32 cellular contexts compared by ENCODE assay signal in the genomic region with DNA sequence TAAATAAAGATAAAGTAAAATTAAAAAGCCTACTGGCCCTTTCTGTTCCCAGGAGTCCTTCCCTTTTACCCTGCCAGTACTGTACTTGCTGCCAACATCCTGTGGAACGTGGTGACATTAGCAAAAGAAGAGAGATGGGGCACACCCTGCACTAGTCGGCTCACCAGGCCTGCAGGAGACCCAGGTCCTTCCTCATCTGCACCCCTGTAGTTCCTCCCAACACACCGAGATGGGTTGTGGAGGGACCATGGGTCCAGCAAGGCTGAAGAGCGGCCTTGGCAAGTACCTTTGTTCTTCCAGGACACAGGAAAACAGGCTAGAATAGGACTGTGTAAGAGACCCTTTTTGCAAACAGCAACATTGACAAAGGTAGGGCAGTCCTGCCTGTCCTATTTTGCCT.
"Had no signal": no experiment of that assay in that cellular context is flagged by ENCODE, and none has a peak within 500 bp of the region (broad histone marks: within the 10 kb centered on the region; RNA-seq: fewer than 3 reads in every experiment).

No MANE protein-coding gene starts in this region.

- DNase-seq: activated CD4-positive, alpha-beta memory T cell treated with anti-CD3 and anti-CD28 coated beads, Interleukin-2, amount 10 ng/mL, durations not matched to agents 7 days and 5 days; activated CD4-positive, alpha-beta T cell treated with anti-CD3 and anti-CD28 coated beads for 1 hour; activated CD4-positive, alpha-beta T cell treated with anti-CD3 and anti-CD28 coated beads for 4 hours; activated CD4-positive, alpha-beta T cell treated with anti-CD3 and anti-CD28 coated beads, Interleukin-2, amount 10 ng/mL, durations not matched to agents 7 days and 5 days; activated CD4-positive, alpha-beta T cell treated with anti-CD3 and anti-CD28 coated beads, Interleukin-2, amount 50 U/mL, for 4 hours; activated CD8-positive, alpha-beta memory T cell treated with anti-CD3 and anti-CD28 coated beads, Interleukin-2, amount 50 U/mL, for 48 hours; activated effector memory CD4-positive, alpha-beta T cell treated with Interleukin-2 at 50 U/mL for 16 hours; activated gamma-delta T cell treated with Interleukin-2 at 50 U/mL for 16 hours; activated naive CD4-positive, alpha-beta T cell treated with anti-CD3 and anti-CD28 coated beads, Interleukin-2, amount 50 U/mL, for 16 hours; activated naive CD4-positive, alpha-beta T cell treated with Interleukin-2 at 50 U/mL for 16 hours; activated T-cell treated with anti-CD3 and anti-CD28 coated beads for 4 hours; activated T-cell treated with anti-CD3 and anti-CD28 coated beads, Interleukin-2, amount 50 U/mL, for 24 hours; activated T-cell treated with anti-CD3 and anti-CD28 coated beads, Interleukin-2, amount 50 U/mL, for 72 hours; amniotic stem cell; anterior cingulate cortex; brain microvascular endothelial cell; caudate nucleus; cortex of kidney; dermis blood vessel endothelial cell; effector CD4-positive, alpha-beta T cell; effector memory CD8-positive, alpha-beta T cell; esophagus squamous epithelium; foreskin melanocyte; T-helper 2 cell had no signal

- H3K36me3 ChIP-seq: brain microvascular endothelial cell, esophagus squamous epithelium, gastroesophageal sphincter had no signal

- H3K9me3 ChIP-seq: esophagus squamous epithelium, gastroesophageal sphincter had no signal

- H3K27ac ChIP-seq: brain microvascular endothelial cell, epithelial cell of prostate, gastroesophageal sphincter had no signal

- H3K4me3 ChIP-seq: esophagus squamous epithelium, gastroesophageal sphincter had no signal

- FAIRE-seq: astrocyte, bronchial epithelial cell, colon, endometrium, endothelial cell of umbilical vein had no signal

- H3K27me3 ChIP-seq: brain microvascular endothelial cell had no signal

- ATAC-seq: activated T-cell treated with anti-CD3 and anti-CD28 coated beads, Interleukin-2, amount 50 U/mL, for 72 hours; effector memory CD8-positive, alpha-beta T cell; gastroesophageal sphincter; WTC11 had no signal
